In genomic region chr6:169976301-169977081, GRCh38 we compare ENCODE assay signal across 1 cellular context.
TF ChIP-seq lines count a peak whose summit lies in the region.

No MANE protein-coding gene starts in this region.

TF ChIP-seq in HepG2, 621 proteins besides CTCF, POLR2A, EP300 and RAD21 (continued from another document):
- no peak for TF ChIP-seq MAX (IDR thresholded peaks at IDR 0.05)
- TF ChIP-seq, protein P1, sequence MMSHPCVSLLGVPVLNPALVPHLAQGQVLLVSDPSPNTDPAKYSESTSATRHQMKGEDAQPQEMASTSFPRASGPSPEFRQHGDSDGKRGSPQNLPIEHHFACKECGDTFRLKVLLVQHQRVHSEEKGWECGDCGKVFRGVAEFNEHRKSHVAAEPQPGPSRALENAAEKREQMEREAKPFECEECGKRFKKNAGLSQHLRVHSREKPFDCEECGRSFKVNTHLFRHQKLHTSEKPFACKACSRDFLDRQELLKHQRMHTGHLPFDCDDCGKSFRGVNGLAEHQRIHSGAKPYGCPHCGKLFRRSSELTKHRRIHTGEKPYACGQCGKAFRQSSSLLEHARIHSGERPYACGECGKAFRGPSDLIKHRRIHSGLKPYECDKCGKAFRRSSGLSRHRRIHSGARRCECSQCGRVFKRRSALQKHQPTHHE (CRISPR knock-in tag; IDR thresholded peaks at IDR 0.05; ENCODE audit: borderline replicate concordance): no peak
- no peak for TF ChIP-seq HBP1 (CRISPR knock-in tag; IDR thresholded peaks at IDR 0.05; ENCODE audit: low read depth)
- TF ChIP-seq HNRNPL (IDR thresholded peaks at IDR 0.05; ENCODE audit: low read depth, low read length): no peak
- TF ChIP-seq MTF1 (CRISPR knock-in tag; IDR thresholded peaks at IDR 0.05): no peak
- TF ChIP-seq ZNF510 (CRISPR knock-in tag; IDR thresholded peaks at IDR 0.05; ENCODE audit: low read depth): no peak
- TF ChIP-seq NR2F2 (IDR thresholded peaks at IDR 0.05; ENCODE audit: borderline replicate concordance, low read depth): no peak
- no peak for TF ChIP-seq MAFG (CRISPR knock-in tag; IDR thresholded peaks at IDR 0.05)
- no peak for TF ChIP-seq ZNF788 (CRISPR knock-in tag; IDR thresholded peaks at IDR 0.05; ENCODE audit: borderline replicate concordance)
- TF ChIP-seq HDAC1 (CRISPR knock-in tag; IDR thresholded peaks at IDR 0.05): no peak
- no peak for TF ChIP-seq PAWR (CRISPR knock-in tag; IDR thresholded peaks at IDR 0.05; ENCODE audit: borderline replicate concordance)
